1 cellular context compared by ENCODE assay signal in genomic region chr7:46215987-46216567, GRCh38.
A peak's percentile ranks its signal among the peaks of the same experiment; 100 is the strongest.
TF ChIP-seq lines count a peak whose summit lies in the region.

No MANE protein-coding gene starts in this region.

TF ChIP-seq in HepG2, 621 proteins besides CTCF, POLR2A, EP300 and RAD21 (continued from another document and continues in another):
- TF ChIP-seq ATF2 (CRISPR knock-in tag; IDR thresholded peaks at IDR 0.05) (peak; percentile 68; the same call in 1 of the 2 replicates), REST (IDR thresholded peaks at IDR 0.05; ENCODE audit: borderline replicate concordance in 1 of 2, low read depth in 1 of 2, low read length in 2 of 2) (0 out of 4 replicates have a peak, but pooled peaks of 1 of the 2 experiments have one; percentile 7), HNF4A (CRISPR knock-in tag; IDR thresholded peaks at IDR 0.05) (peak; percentile 67), MEIS2 (CRISPR knock-in tag; IDR thresholded peaks at IDR 0.05) (peak; percentile 76), AHDC1 (CRISPR knock-in tag; IDR thresholded peaks at IDR 0.05; ENCODE audit: borderline replicate concordance) (peak; percentile 89), CBFB (CRISPR knock-in tag; IDR thresholded peaks at IDR 0.05) (no peak), ZNF329 (CRISPR knock-in tag; IDR thresholded peaks at IDR 0.05; ENCODE audit: low read depth) (no peak), PHF5A (CRISPR knock-in tag; IDR thresholded peaks at IDR 0.05; ENCODE audit: low read depth, unreplicated experiment) (peak; percentile 81), ZNF644 (CRISPR knock-in tag; IDR thresholded peaks at IDR 0.05; ENCODE audit: low read depth) (peak; percentile 97), BRF2 (CRISPR knock-in tag; IDR thresholded peaks at IDR 0.05) (0 out of 2 replicates have a peak, but pooled peaks have one; percentile 25), SALL1 (CRISPR knock-in tag; IDR thresholded peaks at IDR 0.05) (peak; percentile 90), ZNF567 (CRISPR knock-in tag; IDR thresholded peaks at IDR 0.05; ENCODE audit: borderline replicate concordance) (no peak), TBX2 (CRISPR knock-in tag; IDR thresholded peaks at IDR 0.05; ENCODE audit: borderline replicate concordance) (peak; percentile 96), ZFP90 (CRISPR knock-in tag; IDR thresholded peaks at IDR 0.05; ENCODE audit: borderline replicate concordance) (no peak), ZNF747 (CRISPR knock-in tag; IDR thresholded peaks at IDR 0.05; ENCODE audit: borderline replicate concordance) (peak; percentile 90; the same call in 1 of the 2 replicates), PTBP1 (IDR thresholded peaks at IDR 0.05; ENCODE audit: low read depth, low read length, poor library complexity, severe bottlenecking) (no peak), ARID4A (CRISPR knock-in tag; IDR thresholded peaks at IDR 0.05; ENCODE audit: borderline replicate concordance) (peak; percentile 49; the same call in 1 of the 2 replicates), SRY (CRISPR knock-in tag; IDR thresholded peaks at IDR 0.05) (0 out of 2 replicates have a peak, but pooled peaks have one; percentile 67), ZNF569 (CRISPR knock-in tag; IDR thresholded peaks at IDR 0.05; ENCODE audit: borderline replicate concordance) (no peak), REPIN1 (CRISPR knock-in tag; IDR thresholded peaks at IDR 0.05; ENCODE audit: borderline replicate concordance, low read depth) (peak; percentile 89), RNF2 (conservative IDR thresholded peaks at IDR 0.05; ENCODE audit: low read depth) (peak; percentile 80), TOPORS (CRISPR knock-in tag; IDR thresholded peaks at IDR 0.05) (no peak), ATF3 (CRISPR knock-in tag; IDR thresholded peaks at IDR 0.05) (peak; percentile 37; the same call in 1 of the 2 replicates), PITX1 (CRISPR knock-in tag; IDR thresholded peaks at IDR 0.05) (peak; percentile 49; the same call in 1 of the 2 replicates), FOXP1 (IDR thresholded peaks at IDR 0.05) (no peak), FOXP1 (CRISPR knock-in tag; IDR thresholded peaks at IDR 0.05) (peak; percentile 48; the same call in 1 of the 2 replicates), IKZF5 (CRISPR knock-in tag; IDR thresholded peaks at IDR 0.05) (peak; percentile 70), ZFX (CRISPR knock-in tag; IDR thresholded peaks at IDR 0.05; ENCODE audit: low read depth) (peak; percentile 75), KDM3A (CRISPR knock-in tag; IDR thresholded peaks at IDR 0.05; ENCODE audit: low read depth) (peak; percentile 60; the same call in 1 of the 2 replicates), PAXIP1 (CRISPR knock-in tag; conservative IDR thresholded peaks at IDR 0.05) (peak; percentile 76), YEATS2 (CRISPR knock-in tag; IDR thresholded peaks at IDR 0.05; ENCODE audit: borderline replicate concordance) (peak; percentile 48; the same call in 1 of the 2 replicates), IKZF4 (CRISPR knock-in tag; IDR thresholded peaks at IDR 0.05; ENCODE audit: borderline replicate concordance, low read depth, not compliant biosample characterization) (peak; percentile 44), ATF4 (CRISPR knock-in tag; IDR thresholded peaks at IDR 0.05) (peak in 1 of 2 experiments; percentile 54; a peak in 1 of 4 replicates), XRCC5 (optimal IDR thresholded peaks at IDR 0.05; ENCODE audit: low read length) (peak; percentile 82)
